19 cellular contexts compared by ENCODE assay signal in the genomic region with DNA sequence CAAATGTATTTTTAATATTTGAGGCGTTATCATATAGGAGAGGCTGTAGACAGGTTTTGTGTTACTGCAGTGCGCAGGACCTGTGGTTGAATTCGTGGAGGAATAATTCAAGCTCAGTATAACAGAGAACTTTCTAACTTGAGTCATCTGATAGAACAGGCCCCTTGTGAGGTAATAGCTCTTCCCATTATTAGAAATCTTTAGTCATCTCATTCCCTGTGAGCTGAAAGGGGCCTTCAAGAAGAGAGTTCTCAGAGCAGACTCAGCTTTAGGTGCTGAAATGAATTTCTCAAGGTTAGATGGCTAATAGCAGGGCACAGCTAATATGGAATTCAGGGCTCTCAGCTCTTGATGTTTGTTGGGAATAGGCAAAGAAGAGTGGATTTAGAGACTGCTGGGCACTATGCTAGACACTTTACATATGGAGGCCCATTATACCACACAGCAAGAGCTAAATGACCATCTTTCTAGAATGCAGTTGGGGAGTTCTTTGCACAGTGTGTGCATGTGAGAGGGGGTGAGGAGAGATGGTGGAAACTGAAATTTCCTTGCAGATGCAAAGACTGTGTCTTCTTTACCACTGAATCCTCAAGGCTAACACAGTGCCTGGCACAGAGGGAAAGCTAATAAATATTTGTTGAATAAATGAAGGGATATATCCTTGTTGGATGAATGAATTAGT.
A peak's percentile ranks its signal among the peaks of the same experiment; 100 is the strongest.
DNase-seq lines count a peak whose midpoint lies in the region; ATAC-seq, FAIRE-seq and TF ChIP-seq lines count a peak whose summit lies in the region.
"Had no signal": no experiment of that assay in that cellular context is flagged by ENCODE, and none has a peak within 500 bp of the region (broad histone marks: within the 10 kb centered on the region; RNA-seq: fewer than 3 reads in every experiment).

No MANE protein-coding gene starts in this region.

- no peak overlapping the region for H3K27ac ChIP-seq in astrocyte (ENCODE audit: low read depth, low read length)
- H3K27ac ChIP-seq: epithelial cell of prostate had no signal

- H3K27me3 ChIP-seq in astrocyte (ENCODE audit: insufficient read depth, low read length): no peaks in the 10 kb centered on the region

- H3K79me2 ChIP-seq in astrocyte (ENCODE audit: insufficient read depth, low read length): no peaks in the 10 kb centered on the region

- FAIRE-seq in astrocyte (lab: Jason Lieb, UNC): no peak

- no peak overlapping the region for H3K4me3 Mint-ChIP-seq in astrocyte (ENCODE audit: unreplicated experiment)
- no peak overlapping the region for H3K4me3 Mint-ChIP-seq in activated naive CD4-positive, alpha-beta T cell treated with anti-CD3 and anti-CD28 coated beads for 36 hours
- H3K4me3 Mint-ChIP-seq: activated CD8-positive, alpha-beta memory T cell treated with anti-CD3 and anti-CD28 coated beads, Interleukin-2, amount 10 ng/mL, durations not matched to agents 7 days and 5 days; nephron had no signal

- no peak overlapping the region for H2AFZ ChIP-seq in astrocyte (ENCODE audit: low read depth, low read length)

- H3K4me3 ChIP-seq in GM12865 (ENCODE audit: low read depth, low read length): no peak overlapping the region
- H3K4me3 ChIP-seq in astrocyte (ENCODE audit: insufficient read depth, low read depth, low read length): no peak overlapping the region
- H3K4me3 ChIP-seq: HAP-1 had no signal

- no peaks in the 10 kb centered on the region for H3K9me3 ChIP-seq in astrocyte (ENCODE audit: insufficient read depth, low read depth, low read length)
- H3K9me3 ChIP-seq: HAP-1 had no signal

- no peak overlapping the region for H3K4me2 ChIP-seq in astrocyte (ENCODE audit: low read length)

- no peak for TF ChIP-seq CTCF in GM12865 (IDR thresholded peaks at IDR 0.05; ENCODE audit: insufficient read depth, low read depth, low read length, missing control alignments)
- no peak for TF ChIP-seq CTCF in astrocyte (IDR thresholded peaks at IDR 0.05; ENCODE audit: insufficient read depth, low read depth, low read length)

- peaks cover 25% of the 10 kb centered on the region for H3K4me1 Mint-ChIP-seq in astrocyte (ENCODE audit: low read depth, unreplicated experiment)
- H3K4me1 Mint-ChIP-seq in activated naive CD4-positive, alpha-beta T cell treated with anti-CD3 and anti-CD28 coated beads for 36 hours (ENCODE audit: low read depth): peaks cover 9% of the 10 kb centered on the region
- H3K4me1 Mint-ChIP-seq: nephron had no signal

- peaks cover 4% of the 10 kb centered on the region for H3K36me3 Mint-ChIP-seq in astrocyte (ENCODE audit: low read depth, unreplicated experiment)
- peaks cover 10% of the 10 kb centered on the region for H3K36me3 Mint-ChIP-seq in activated naive CD4-positive, alpha-beta T cell treated with anti-CD3 and anti-CD28 coated beads for 36 hours (ENCODE audit: low read depth)

- DNase-seq in GM12865 (ENCODE audit: low read depth) (peak; percentile 38), astrocyte (ENCODE audit: low read depth) (peak; percentile 32), myocyte (ENCODE audit: low read depth) (peak; percentile 13), T-helper 9 cell (no peak), SW 1271 (lab: John Stamatoyannopoulos, UW) (no peak), NCI-H2171 (lab: John Stamatoyannopoulos, UW) (no peak)
- no peak for DNase-seq in activated naive CD4-positive, alpha-beta T cell treated with anti-CD3 and anti-CD28 coated beads for 36 hours
- DNase-seq: activated CD8-positive, alpha-beta memory T cell treated with anti-CD3 and anti-CD28 coated beads, Interleukin-2, amount 10 ng/mL, durations not matched to agents 7 days and 5 days; activated naive CD4-positive, alpha-beta T cell treated with anti-CD3 and anti-CD28 coated beads, Interleukin-2, amount 50 U/mL, for 16 hours; cerebellar nuclear complex; DMS79 treated with DMSO at 0.1 percent for 48 hours; NCI-H1092; retina; stimulated activated CD4-positive, alpha-beta T cell treated with anti-CD3 and anti-CD28 coated beads, Interleukin-1b, Interleukin-23, amount 100 ng/mL, for 48 hours; trophoblast cell had no signal

- peaks cover 4% of the 10 kb centered on the region for H4K20me1 ChIP-seq in astrocyte (ENCODE audit: insufficient read depth, low read length)

- H3K4me1 ChIP-seq in astrocyte (ENCODE audit: insufficient read depth, low read length): peaks cover 12% of the 10 kb centered on the region

- no peak overlapping the region for H3K9ac ChIP-seq in astrocyte (ENCODE audit: low read length)

- H3K27ac Mint-ChIP-seq in astrocyte (ENCODE audit: unreplicated experiment): peak overlapping the region; percentile 22
- H3K27ac Mint-ChIP-seq in activated naive CD4-positive, alpha-beta T cell treated with anti-CD3 and anti-CD28 coated beads for 36 hours: no peak overlapping the region
- H3K27ac Mint-ChIP-seq: activated CD8-positive, alpha-beta memory T cell treated with anti-CD3 and anti-CD28 coated beads, Interleukin-2, amount 10 ng/mL, durations not matched to agents 7 days and 5 days; nephron had no signal

- H3K36me3 ChIP-seq in astrocyte (ENCODE audit: insufficient read depth, low read length): no peaks in the 10 kb centered on the region
- H3K36me3 ChIP-seq: HAP-1 had no signal

- H3K9me3 Mint-ChIP-seq in astrocyte (ENCODE audit: unreplicated experiment): peaks cover 2% of the 10 kb centered on the region
- H3K9me3 Mint-ChIP-seq in activated naive CD4-positive, alpha-beta T cell treated with anti-CD3 and anti-CD28 coated beads for 36 hours: peaks cover 4% of the 10 kb centered on the region

- peak; percentile 46 for ATAC-seq in HG02798 (IDR thresholded peaks at IDR 0.05; ENCODE audit: poor library complexity, unreplicated experiment)
- ATAC-seq: activated CD8-positive, alpha-beta memory T cell treated with anti-CD3 and anti-CD28 coated beads, Interleukin-2, amount 10 ng/mL, durations not matched to agents 7 days and 5 days had no signal

- CTCF ChIA-PET in activated naive CD4-positive, alpha-beta T cell treated with anti-CD3 and anti-CD28 coated beads for 36 hours (lab: Charles Lee): no interaction called here

- intact Hi-C loops in activated naive CD4-positive, alpha-beta T cell treated with anti-CD3 and anti-CD28 coated beads for 36 hours (cut with micrococcal nuclease): no loop called here

- no peaks in the 10 kb centered on the region for H3K27me3 Mint-ChIP-seq in astrocyte (ENCODE audit: low read depth, unreplicated experiment)
- no peaks in the 10 kb centered on the region for H3K27me3 Mint-ChIP-seq in activated naive CD4-positive, alpha-beta T cell treated with anti-CD3 and anti-CD28 coated beads for 36 hours (ENCODE audit: low read depth)
- H3K27me3 Mint-ChIP-seq: activated CD8-positive, alpha-beta memory T cell treated with anti-CD3 and anti-CD28 coated beads, Interleukin-2, amount 10 ng/mL, durations not matched to agents 7 days and 5 days had no signal

Comparison
In these comparisons a context has a peak if more than half of its experiments do, and no peak if none do; other contexts are left out.
1. DNase-seq: peak in GM12865 (single experiment), astrocyte (single experiment) and myocyte (single experiment); none in T-helper 9 cell (single experiment), SW 1271 (0 of 2), activated naive CD4-positive, alpha-beta T cell treated with anti-CD3 and anti-CD28 coated beads for 36 hours (single experiment) and NCI-H2171 (single experiment).